28 cellular contexts compared by ENCODE assay signal in genomic region chr6:4655196-4656025, GRCh38.
"Had no signal": no experiment of that assay in that cellular context is flagged by ENCODE, and none has a peak within 500 bp of the region (broad histone marks: within the 10 kb centered on the region; RNA-seq: fewer than 3 reads in every experiment).

No MANE protein-coding gene starts in this region.

- H3K4me1 ChIP-seq: SJSA1 had no signal

- H3K36me3 ChIP-seq: cardiac muscle cell, SJSA1 had no signal

- ATAC-seq: activated T-helper 17 cell treated with anti-CD3 and anti-CD28 coated beads, Interleukin-2, amount 50 U/mL, for 72 hours; Panc1; SK-N-SH treated with all-trans-retinoic acid at 6 μM for 48 hours had no signal

- H3K36me3 Mint-ChIP-seq: activated naive CD8-positive, alpha-beta T cell; brain had no signal

- H3K27ac ChIP-seq: cardiac muscle cell, RWPE1, SJSA1 had no signal

- H3K4me1 Mint-ChIP-seq: activated CD4-positive, alpha-beta memory T cell treated with anti-CD3 and anti-CD28 coated beads, Interleukin-2, amount 10 ng/mL, durations not matched to agents 7 days and 5 days; activated T-helper 17 cell treated with anti-CD3 and anti-CD28 coated beads, Interleukin-2, amount 50 U/mL, for 72 hours; brain had no signal

- H3K27me3 ChIP-seq: cardiac muscle cell, SJSA1 had no signal

- H3K9me3 ChIP-seq: SJSA1 had no signal

- DNase-seq: activated CD4-positive, alpha-beta memory T cell treated with anti-CD3 and anti-CD28 coated beads, Interleukin-2, amount 10 ng/mL, durations not matched to agents 7 days and 5 days; activated CD4-positive, alpha-beta T cell treated with anti-CD3 and anti-CD28 coated beads, Interleukin-2, amount 50 U/mL, for 1 hour; activated CD4-positive, CD25-positive, alpha-beta regulatory T cell treated with anti-CD3 and anti-CD28 coated beads, Interleukin-2, amount 50 U/mL, for 72 hours; activated gamma-delta T cell; activated naive CD4-positive, alpha-beta T cell treated with anti-CD3 and anti-CD28 coated beads for 36 hours; activated T-cell treated with anti-CD3 and anti-CD28 coated beads for 4 hours; activated T-cell treated with anti-CD3 and anti-CD28 coated beads, Interleukin-2, amount 50 U/mL, for 48 hours; amygdala; Kasumi-1; NCI-H1105 treated with DMSO at 0.1 percent for 48 hours; NCI-H1436 treated with DMSO at 0.1 percent for 48 hours; NCI-H187; NCI-H2081; NCI-H510A treated with DMSO at 0.1 percent for 48 hours; NCI-H69; NK-92 treated with Interleukin-12 subunit alpha and Interleukin-12 subunit beta, amount 100 ng/mL, for 24 hours; OCI-M1; Right ventricle myocardium superior; SW 1271 had no signal

- H3K4me3 ChIP-seq: cardiac muscle cell, SJSA1 had no signal

- H3K4me3 Mint-ChIP-seq: activated CD4-positive, alpha-beta memory T cell treated with anti-CD3 and anti-CD28 coated beads, Interleukin-2, amount 10 ng/mL, durations not matched to agents 7 days and 5 days; activated naive CD4-positive, alpha-beta T cell treated with anti-CD3 and anti-CD28 coated beads for 36 hours; activated naive CD8-positive, alpha-beta T cell; activated T-helper 17 cell treated with anti-CD3 and anti-CD28 coated beads, Interleukin-2, amount 50 U/mL, for 72 hours; brain; T-helper 1 cell treated with Interleukin-12 subunit alpha and Interleukin-12 subunit beta and Interleukin-4 antibody, amounts not matched to agents 30 μg/mL and 1 μg/mL, for 36 hours had no signal

- H3K9me3 Mint-ChIP-seq: activated CD4-positive, alpha-beta memory T cell treated with anti-CD3 and anti-CD28 coated beads, Interleukin-2, amount 10 ng/mL, durations not matched to agents 7 days and 5 days; activated T-helper 17 cell treated with anti-CD3 and anti-CD28 coated beads, Interleukin-2, amount 50 U/mL, for 72 hours; T-helper 1 cell treated with Interleukin-12 subunit alpha and Interleukin-12 subunit beta and Interleukin-4 antibody, amounts not matched to agents 30 μg/mL and 1 μg/mL, for 36 hours had no signal

- H3K27ac Mint-ChIP-seq: activated CD4-positive, alpha-beta memory T cell treated with anti-CD3 and anti-CD28 coated beads, Interleukin-2, amount 10 ng/mL, durations not matched to agents 7 days and 5 days; activated naive CD4-positive, alpha-beta T cell treated with anti-CD3 and anti-CD28 coated beads for 36 hours; activated naive CD8-positive, alpha-beta T cell; activated T-helper 17 cell treated with anti-CD3 and anti-CD28 coated beads, Interleukin-2, amount 50 U/mL, for 72 hours; brain; T-helper 1 cell treated with Interleukin-12 subunit alpha and Interleukin-12 subunit beta and Interleukin-4 antibody, amounts not matched to agents 30 μg/mL and 1 μg/mL, for 36 hours had no signal
